In genomic region chr15:64044315-64045105, GRCh38 we compare ENCODE assay signal across 10 cellular contexts. TPM values are rescaled to one million over a fixed set of nuclear protein-coding genes. Genes with fewer than 3 reads are reported as not detected.
DNase-seq lines count a peak whose midpoint lies in the region; ATAC-seq and TF ChIP-seq lines count a peak whose summit lies in the region.
"Had no signal": no experiment of that assay in that cellular context is flagged by ENCODE, and none has a peak within 500 bp of the region (broad histone marks: within the 10 kb centered on the region; RNA-seq: fewer than 3 reads in every experiment).

No MANE protein-coding gene starts in this region.

- peaks cover 0 to 55% of the 10 kb centered on the region in 2 donors for H3K4me1 ChIP-seq in left lung

- H3K4me3 Mint-ChIP-seq in CD14-positive monocyte, result peak overlapping the region; percentile 64 to 80

- peak overlapping the region in 1 of 2 donors; percentile 54 for H3K4me3 ChIP-seq in left lung

- ATAC-seq in GM19328 (IDR thresholded peaks at IDR 0.05; ENCODE audit: unreplicated experiment) (peak; percentile 40), left lung (peak; percentile 2), HG03139 (IDR thresholded peaks at IDR 0.05; ENCODE audit: unreplicated experiment) (no peak)
- ATAC-seq in stimulated activated naive CD8-positive, alpha-beta T cell treated with anti-CD3 and anti-CD28 coated beads, Interleukin-15, Interleukin-2, amounts not matched to agents 100 U/mL and 50 U/mL, for 24 hours, result no peak

- peak overlapping the region; percentile 40 to 78 (median 70) for H3K27ac Mint-ChIP-seq in CD14-positive monocyte

- H3K9me3 Mint-ChIP-seq in CD14-positive monocyte, result peaks cover 0 to 2% (median 0%) of the 10 kb centered on the region in 7 donors

- H3K36me3 Mint-ChIP-seq in CD14-positive monocyte, result peaks cover 0 to 4% of the 10 kb centered on the region in 2 donors

- intact Hi-C loops in CD14-positive monocyte (cut with micrococcal nuclease), result loop anchor here (5.0 kb wide), 2 partner anchors 42 to 57 kb away; no protein-coding TSS in a partner anchor
- intact Hi-C loops in left lung (cut with DNase I), result no loop called here

- H3K9me3 ChIP-seq in left lung, result no peaks in the 10 kb centered on the region
- H3K9me3 ChIP-seq: tibial nerve had no signal

- TF ChIP-seq CTCF in CD14-positive monocyte (IDR thresholded peaks at IDR 0.05) (no peak), left lung (IDR thresholded peaks at IDR 0.05) (no peak)

- peaks cover 28 to 45% (median 42%) of the 10 kb centered on the region in 3 donors for H3K27me3 Mint-ChIP-seq in CD14-positive monocyte (ENCODE audit: low read depth in 3 of 3)

- peaks cover 0 to 21% of the 10 kb centered on the region in 2 donors for H3K27me3 ChIP-seq in left lung

- H3K36me3 ChIP-seq in left lung, result no peaks in the 10 kb centered on the region
- H3K36me3 ChIP-seq: tibial nerve had no signal

- DNase-seq in CD14-positive monocyte (ENCODE audit: low spot score), result no peak
- peak; percentile 76 for DNase-seq in MV-4-11 (lab: John Stamatoyannopoulos, UW)
- no peak for DNase-seq in left lung
- DNase-seq in T-helper 9 cell, result no peak
- no peak for DNase-seq in DMS114 treated with DMSO at 0.1 percent for 48 hours (lab: John Stamatoyannopoulos, UW; ENCODE audit: unreplicated experiment)
- no peak for DNase-seq in stimulated activated naive CD8-positive, alpha-beta T cell treated with anti-CD3 and anti-CD28 coated beads, Interleukin-15, Interleukin-2, amounts not matched to agents 100 U/mL and 50 U/mL, for 24 hours
- DNase-seq: NCI-H446 treated with DMSO at 0.1 percent for 48 hours had no signal

- peak overlapping the region in 1 of 2 donors; percentile 65 for H3K27ac ChIP-seq in left lung

- H3K4me1 Mint-ChIP-seq in CD14-positive monocyte, result peaks cover 58% of the 10 kb centered on the region

RNA-seq across cellular contexts. Expression of gene DAPK2, which starts 1.8 kb away (rescaled TPM):
- 1 to 10 TPM in 1 of 2 donors, under 1 TPM in 1; 0.59 to 2.1 TPM for polyA plus RNA-seq in CD14-positive monocyte
- total RNA-seq in left lung, result 10 to 100 TPM; 23.8 to 59.3 TPM

RNA-seq across cellular contexts. Expression of gene CIAO2A, which starts 49.1 kb away (rescaled TPM):
- polyA plus RNA-seq in CD14-positive monocyte, result 100 to 1,000 TPM; 261 to 265 TPM
- 10 to 100 TPM; 51.4 to 73.0 TPM for total RNA-seq in left lung

RNA-seq across cellular contexts. Expression of gene SNX1, which starts 51.3 kb away (rescaled TPM):
- 100 to 1,000 TPM; 115 TPM for polyA plus RNA-seq in CD14-positive monocyte
- total RNA-seq in left lung, result 100 to 1,000 TPM; 150 to 160 TPM

Comparison
In these comparisons a context has a peak if more than half of its experiments do, and no peak if none do; other contexts are left out.
1. ATAC-seq: peak in GM19328 (single experiment) and left lung (single experiment); none in HG03139 (single experiment) and stimulated activated naive CD8-positive, alpha-beta T cell treated with anti-CD3 and anti-CD28 coated beads, Interleukin-15, Interleukin-2, amounts not matched to agents 100 U/mL and 50 U/mL, for 24 hours (single experiment).
2. intact Hi-C loops: an anchor here in CD14-positive monocyte (5.0 kb wide); none called in left lung.